Comparison of ENCODE assay signal across 12 cellular contexts in genomic region chr12:10501031-10501430, GRCh38. TPM values are rescaled to one million over a fixed set of nuclear protein-coding genes. Genes with fewer than 3 reads are reported as not detected.
DNase-seq lines count a peak whose midpoint lies in the region; ATAC-seq and TF ChIP-seq lines count a peak whose summit lies in the region.
"Had no signal": no experiment of that assay in that cellular context is flagged by ENCODE, and none has a peak within 500 bp of the region (broad histone marks: within the 10 kb centered on the region; RNA-seq: fewer than 3 reads in every experiment).

No MANE protein-coding gene starts in this region.

- no peak overlapping the region for H2BK15ac ChIP-seq in mesenchymal stem cell (ENCODE audit: low read depth, poor library complexity, severe bottlenecking)

- no peak overlapping the region for H3K18ac ChIP-seq in mesenchymal stem cell (ENCODE audit: low read depth in 1 of 2, low read length in 2 of 2)

- no peak overlapping the region for H2BK12ac ChIP-seq in mesenchymal stem cell (ENCODE audit: low read length in 2 of 2)

- peak; percentile 22 for TF ChIP-seq CTCF in astrocyte of the cerebellum (IDR thresholded peaks at IDR 0.05; ENCODE audit: low read depth, low read length, missing control alignments)
- no peak for TF ChIP-seq CTCF in upper lobe of left lung (IDR thresholded peaks at IDR 0.05)

- peaks cover 8% of the 10 kb centered on the region for H3K9me3 ChIP-seq in mesenchymal stem cell (ENCODE audit: control insufficient read depth, low read length)
- no peaks in the 10 kb centered on the region for H3K9me3 ChIP-seq in upper lobe of left lung

- H2AK5ac ChIP-seq in mesenchymal stem cell (ENCODE audit: low read length, severe bottlenecking) = no peak overlapping the region

- H3K23ac ChIP-seq in mesenchymal stem cell (ENCODE audit: low read length in 2 of 2) = no peak overlapping the region

- TF ChIP-seq POLR2A in upper lobe of left lung (IDR thresholded peaks at IDR 0.05) = no peak

- DNase-seq in DMS53 treated with DMSO at 0.1 percent for 48 hours (lab: John Stamatoyannopoulos, UW; ENCODE audit: unreplicated experiment) (peak; percentile 45), KBM-7 (peak; percentile 14), astrocyte of the cerebellum (ENCODE audit: low read depth) (peak; percentile 11), mesenchymal stem cell (peak; percentile 14), hepatic stellate cell (ENCODE audit: low spot score) (no peak), upper lobe of left lung (no peak)
- DNase-seq: activated naive CD4-positive, alpha-beta T cell treated with anti-CD3 and anti-CD28 coated beads, Interleukin-2, amount 50 U/mL, for 16 hours; H7 had no signal

- H3K4me2 ChIP-seq in mesenchymal stem cell (ENCODE audit: low read length, poor library complexity, severe bottlenecking) = no peak overlapping the region

- no peaks in the 10 kb centered on the region for H3K79me1 ChIP-seq in mesenchymal stem cell (replicated peaks; ENCODE audit: low read length, poor library complexity, severe bottlenecking)

- in situ Hi-C loops in KBM-7 (cut with MboI; ENCODE audit: low pct_unique_long_range_greater_than_20kb, low sequenced_read_pairs) (no loop called here), astrocyte of the cerebellum (cut with HindIII; ENCODE audit: low sequenced_read_pairs) (no loop called here)

- no peak overlapping the region for H2BK5ac ChIP-seq in mesenchymal stem cell (ENCODE audit: low read depth, low read length, poor library complexity, severe bottlenecking)

- H3K36me3 ChIP-seq in mesenchymal stem cell (ENCODE audit: control insufficient read depth in 1 of 2, insufficient read depth in 2 of 2, low read depth in 1 of 2, low read length in 2 of 2) = no peaks in the 10 kb centered on the region
- H3K36me3 ChIP-seq in upper lobe of left lung = no peaks in the 10 kb centered on the region

- no peak overlapping the region for H4K8ac ChIP-seq in mesenchymal stem cell (ENCODE audit: low read length)

- H4K91ac ChIP-seq in mesenchymal stem cell (ENCODE audit: low read length) = no peak overlapping the region

- 25% methylated on average over 2 of the region's 3 CpGs for WGBS in mesenchymal stem cell
- WGBS in upper lobe of left lung, 2 donors = 37 to 43% methylated on average over 3 of the region's 3 CpGs

- H3K27ac ChIP-seq in mesenchymal stem cell (ENCODE audit: low read length, poor library complexity, severe bottlenecking) (no peak overlapping the region), upper lobe of left lung (no peak overlapping the region)

- H3K4me3 ChIP-seq in astrocyte of the cerebellum (ENCODE audit: low read depth, low read length) (no peak overlapping the region), mesenchymal stem cell (ENCODE audit: insufficient read depth in 1 of 2, low read depth in 1 of 2, low read length in 2 of 2) (no peak overlapping the region), upper lobe of left lung (no peak overlapping the region)

- no peak for TF ChIP-seq EP300 in upper lobe of left lung (IDR thresholded peaks at IDR 0.05)

- H2BK120ac ChIP-seq in mesenchymal stem cell (ENCODE audit: low read depth, low read length) = no peak overlapping the region

- H3K27me3 ChIP-seq in mesenchymal stem cell (ENCODE audit: control insufficient read depth in 1 of 2, insufficient read depth in 1 of 2, low read length in 2 of 2) (no peaks in the 10 kb centered on the region), upper lobe of left lung (no peaks in the 10 kb centered on the region)

- H3K9ac ChIP-seq in mesenchymal stem cell (ENCODE audit: low read length) = peak overlapping the region; percentile 63

- H2AFZ ChIP-seq in mesenchymal stem cell (ENCODE audit: low read depth, low read length) = no peak overlapping the region

- H3K4me1 ChIP-seq in mesenchymal stem cell (ENCODE audit: control insufficient read depth, insufficient read depth, low read depth, low read length) (peaks cover 1% of the 10 kb centered on the region), upper lobe of left lung (no peaks in the 10 kb centered on the region)

- H3K14ac ChIP-seq in mesenchymal stem cell (ENCODE audit: low read length in 2 of 2) = no peak overlapping the region

- ATAC-seq in upper lobe of left lung (ENCODE audit: low FRiP score in 2 of 2) (no peak), GM21619 (IDR thresholded peaks at IDR 0.05; ENCODE audit: unreplicated experiment) (no peak), HG02840 (IDR thresholded peaks at IDR 0.05; ENCODE audit: low FRiP score, unreplicated experiment) (no peak)

- H3K4ac ChIP-seq in mesenchymal stem cell (ENCODE audit: low read depth in 1 of 2, low read length in 2 of 2) = no peak overlapping the region

RNA-seq across cellular contexts. Expression of gene EIF2S3B, which starts 4.7 kb away (rescaled TPM):
- 3.7 TPM for polyA plus RNA-seq in mesenchymal stem cell (2013, experiment 1 of 2)
- polyA plus RNA-seq in mesenchymal stem cell (2013, experiment 2 of 2) = 3.5 TPM
- total RNA-seq in upper lobe of left lung = under 1 TPM in 2 of 6 donors, not detected in 4; 0.30 to 0.60 TPM

RNA-seq across cellular contexts. Expression of gene KLRC1, which starts 47.9 kb away (rescaled TPM):
- not detected for polyA plus RNA-seq in mesenchymal stem cell (2013, experiment 1 of 2)
- polyA plus RNA-seq in mesenchymal stem cell (2013, experiment 2 of 2) = not detected
- 1 to 10 TPM in 5 of 6 donors, under 1 TPM in 1; 0.72 to 3.8 (median 1.2) TPM for total RNA-seq in upper lobe of left lung
- total RNA-seq: H7; T-helper 2 cell treated with Interferon-gamma antibody and Interleukin-4, amounts not matched to agents 100 ng/mL and 5 ng/mL, for 36 hours; temporal lobe had no signal

Comparison
In these comparisons a context has a peak if more than half of its experiments do, and no peak if none do; other contexts are left out.
1. DNase-seq: peak in DMS53 treated with DMSO at 0.1 percent for 48 hours (single experiment), KBM-7 (single experiment), astrocyte of the cerebellum (single experiment) and mesenchymal stem cell (single experiment); none in hepatic stellate cell (single experiment) and upper lobe of left lung (0 of 2).